ENCODE assay signal across 18 cellular contexts in genomic region chr1:63902844-63903589, GRCh38.
DNase-seq lines count a peak whose midpoint lies in the region; ATAC-seq and TF ChIP-seq lines count a peak whose summit lies in the region.
"Had no signal": no experiment of that assay in that cellular context is flagged by ENCODE, and none has a peak within 500 bp of the region (broad histone marks: within the 10 kb centered on the region; RNA-seq: fewer than 3 reads in every experiment).

No MANE protein-coding gene starts in this region.

- POLR2A ChIA-PET in CD8-positive, alpha-beta memory T cell (lab: Charles Lee): no interaction called here
- POLR2A ChIA-PET in naive thymus-derived CD8-positive, alpha-beta T cell (lab: Charles Lee): no interaction called here

- peak; percentile 42 for ATAC-seq in Right ventricle myocardium inferior
- no peak for ATAC-seq in Right ventricle myocardium superior (ENCODE audit: poor library complexity)
- ATAC-seq in RWPE2 (ENCODE audit: low read depth): peak; percentile 44; the same call in 1 of the 3 replicates
- no peak for ATAC-seq in naive thymus-derived CD8-positive, alpha-beta T cell
- ATAC-seq: activated CD4-positive, CD25-positive, alpha-beta regulatory T cell treated with anti-CD3 and anti-CD28 coated beads, Interleukin-2, amount 50 U/mL, for 24 hours had no signal

- no peaks in the 10 kb centered on the region for H3K36me3 Mint-ChIP-seq in CD8-positive, alpha-beta memory T cell
- no peaks in the 10 kb centered on the region for H3K36me3 Mint-ChIP-seq in naive thymus-derived CD8-positive, alpha-beta T cell
- H3K36me3 Mint-ChIP-seq: immature natural killer cell, type B pancreatic cell had no signal

- CTCF ChIA-PET in CD8-positive, alpha-beta memory T cell (lab: Charles Lee): no interaction called here

- no peaks in the 10 kb centered on the region for H3K4me1 Mint-ChIP-seq in CD8-positive, alpha-beta memory T cell
- H3K4me1 Mint-ChIP-seq in naive thymus-derived CD8-positive, alpha-beta T cell: peaks cover 0 to 3% (median 0%) of the 10 kb centered on the region in 4 donors
- H3K4me1 Mint-ChIP-seq: immature natural killer cell had no signal

- H3K9me3 ChIP-seq in RWPE2 (ENCODE audit: severe bottlenecking) (no peaks in the 10 kb centered on the region), tibial artery (no peaks in the 10 kb centered on the region)
- H3K9me3 ChIP-seq in CD8-positive, alpha-beta memory T cell (ENCODE audit: low read length): no peaks in the 10 kb centered on the region
- H3K9me3 ChIP-seq: gastrocnemius medialis, prostate gland had no signal

- H3K27me3 ChIP-seq in RWPE2 (ENCODE audit: insufficient read depth, poor library complexity, severe bottlenecking) (no peaks in the 10 kb centered on the region), tibial artery (no peaks in the 10 kb centered on the region)
- no peaks in the 10 kb centered on the region for H3K27me3 ChIP-seq in CD8-positive, alpha-beta memory T cell (ENCODE audit: insufficient read depth, low read length, poor library complexity, severe bottlenecking)
- H3K27me3 ChIP-seq: gastrocnemius medialis had no signal

- no peak overlapping the region for H3K27ac Mint-ChIP-seq in CD8-positive, alpha-beta memory T cell
- no peak overlapping the region for H3K27ac Mint-ChIP-seq in naive thymus-derived CD8-positive, alpha-beta T cell
- H3K27ac Mint-ChIP-seq: immature natural killer cell, type B pancreatic cell had no signal

- H3K4me1 ChIP-seq in RWPE2 (ENCODE audit: insufficient read depth, poor library complexity, severe bottlenecking) (no peaks in the 10 kb centered on the region), tibial artery (peaks cover 0 to 68% (median 16%) of the 10 kb centered on the region in 4 donors)
- H3K4me1 ChIP-seq in CD8-positive, alpha-beta memory T cell (ENCODE audit: insufficient read depth, low read length): no peaks in the 10 kb centered on the region
- H3K4me1 ChIP-seq: prostate gland had no signal

- H3K4me3 ChIP-seq in RWPE2 (ENCODE audit: severe bottlenecking) (no peak overlapping the region), fibroblast of mammary gland (ENCODE audit: control insufficient read depth, low read depth, low read length) (no peak overlapping the region), tibial artery (no peak overlapping the region)
- no peak overlapping the region for H3K4me3 ChIP-seq in CD8-positive, alpha-beta memory T cell (ENCODE audit: low read length)
- H3K4me3 ChIP-seq: gastrocnemius medialis, prostate gland had no signal

- peaks cover 0 to 3% (median 0%) of the 10 kb centered on the region in 5 donors for H3K9me3 Mint-ChIP-seq in CD8-positive, alpha-beta memory T cell
- no peaks in the 10 kb centered on the region for H3K9me3 Mint-ChIP-seq in naive thymus-derived CD8-positive, alpha-beta T cell
- H3K9me3 Mint-ChIP-seq: type B pancreatic cell had no signal

- H3K27ac ChIP-seq in RWPE2 (ENCODE audit: poor library complexity, severe bottlenecking) (no peak overlapping the region), tibial artery (peak overlapping the region; percentile 42 to 56)
- H3K27ac ChIP-seq in CD8-positive, alpha-beta memory T cell (ENCODE audit: low read depth, low read length): no peak overlapping the region
- H3K27ac ChIP-seq: gastrocnemius medialis, prostate gland had no signal

- DNase-seq in Right ventricle myocardium inferior (ENCODE audit: missing footprints) (no peak), Right ventricle myocardium superior (no peak), RWPE2 (ENCODE audit: low spot score) (no peak), fibroblast of mammary gland (ENCODE audit: low read depth) (peak; percentile 72), tibial artery (peak in 1 of 2 donors; percentile 75), GM19240 (ENCODE audit: insufficient read length, low spot score) (no peak)
- no peak for DNase-seq in CD8-positive, alpha-beta memory T cell
- no peak for DNase-seq in naive thymus-derived CD8-positive, alpha-beta T cell
- DNase-seq: DMS79; gastrocnemius medialis; immature natural killer cell; KG1; NCI-H1436 treated with DMSO at 0.1 percent for 48 hours; stimulated activated CD4-positive, alpha-beta T cell treated with anti-CD3 and anti-CD28 coated beads, Interleukin-1b, Interleukin-23, amount 100 ng/mL, for 48 hours; stimulated activated CD8-positive, alpha-beta memory T cell treated with anti-CD3 and anti-CD28 coated beads, Interleukin-4, amount 100 ng/mL, for 48 hours had no signal

- no peak overlapping the region for H3K4me3 Mint-ChIP-seq in CD8-positive, alpha-beta memory T cell
- H3K4me3 Mint-ChIP-seq in naive thymus-derived CD8-positive, alpha-beta T cell: no peak overlapping the region
- H3K4me3 Mint-ChIP-seq: immature natural killer cell, type B pancreatic cell had no signal

- intact Hi-C loops in Right ventricle myocardium inferior (cut with DNase I) (no loop called here), Right ventricle myocardium superior (cut with DNase I) (no loop called here), tibial artery (cut with DNase I; ENCODE audit: low total_unique reads) (no loop called here)

- peaks cover 0 to 20% of the 10 kb centered on the region in 2 donors for H3K27me3 Mint-ChIP-seq in CD8-positive, alpha-beta memory T cell
- peaks cover 0 to 8% (median 2%) of the 10 kb centered on the region in 5 donors for H3K27me3 Mint-ChIP-seq in naive thymus-derived CD8-positive, alpha-beta T cell

- no peaks in the 10 kb centered on the region for H3K36me3 ChIP-seq in RWPE2 (ENCODE audit: low read depth)
- no peaks in the 10 kb centered on the region for H3K36me3 ChIP-seq in tibial artery
- H3K36me3 ChIP-seq in CD8-positive, alpha-beta memory T cell (ENCODE audit: insufficient read depth, low read length): no peaks in the 10 kb centered on the region
- H3K36me3 ChIP-seq: gastrocnemius medialis, prostate gland had no signal

- TF ChIP-seq CTCF in RWPE2 (IDR thresholded peaks at IDR 0.05; ENCODE audit: poor library complexity, severe bottlenecking) (no peak), fibroblast of mammary gland (conservative IDR thresholded peaks at IDR 0.05; ENCODE audit: control insufficient read depth, insufficient read depth, low read depth, low read length) (no peak), tibial artery (IDR thresholded peaks at IDR 0.05) (no peak)

Comparison
In these comparisons a context has a peak if more than half of its experiments do, and no peak if none do; other contexts are left out.
1. ATAC-seq: peak in Right ventricle myocardium inferior (single experiment) and RWPE2 (single experiment); none in Right ventricle myocardium superior (single experiment) and naive thymus-derived CD8-positive, alpha-beta T cell (0 of 2).
2. H3K27ac ChIP-seq: peak in tibial artery (2 of 2); none in RWPE2 (single experiment) and CD8-positive, alpha-beta memory T cell (single experiment).